11 cellular contexts compared by ENCODE assay signal in genomic region chr14:70698288-70698687, GRCh38. TPM values are rescaled to one million over a fixed set of nuclear protein-coding genes. Genes with fewer than 3 reads are reported as not detected.
A peak's percentile ranks its signal among the peaks of the same experiment; 100 is the strongest.
DNase-seq lines count a peak whose midpoint lies in the region; ATAC-seq and TF ChIP-seq lines count a peak whose summit lies in the region.
"Had no signal": no experiment of that assay in that cellular context is flagged by ENCODE, and none has a peak within 500 bp of the region (broad histone marks: within the 10 kb centered on the region; RNA-seq: fewer than 3 reads in every experiment).

No MANE protein-coding gene starts in this region.

- 100% methylated on average over 1 of the region's 3 CpGs; no CpG with 5 or more reads in 1 of the 2 experiments for WGBS in IMR-90 (ENCODE audit: extremely low coverage in 2 of 2, insufficient read length in 1 of 2), 2 experiments

- no peak overlapping the region for H3K23ac ChIP-seq in IMR-90 (ENCODE audit: low read depth, low read length)

- no peak overlapping the region for H2BK5ac ChIP-seq in IMR-90 (ENCODE audit: low read depth, low read length, poor library complexity, severe bottlenecking)

- H3K36me3 ChIP-seq in IMR-90 (ENCODE audit: control insufficient read depth, insufficient read depth, low read length) (no peaks in the 10 kb centered on the region), right atrium auricular region (no peaks in the 10 kb centered on the region), upper lobe of right lung (no peaks in the 10 kb centered on the region)
- H3K36me3 ChIP-seq: esophagus muscularis mucosa had no signal

- POLR2A ChIA-PET in IMR-90 (lab: Charles Lee; ENCODE audit: unreplicated experiment) = no interaction called here
- POLR2A ChIA-PET in WTC11 (lab: Charles Lee) = no interaction called here

- H4K20me1 ChIP-seq in IMR-90 (ENCODE audit: insufficient read depth, low read length) = no peaks in the 10 kb centered on the region

- TF ChIP-seq POLR2A in IMR-90 (IDR thresholded peaks at IDR 0.05; ENCODE audit: low read depth, low read length) = no peak
- TF ChIP-seq POLR2A in GM18505 (IDR thresholded peaks at IDR 0.05; ENCODE audit: borderline replicate concordance, extremely low read depth, insufficient read depth, insufficient read length) = no peak

- no peaks in the 10 kb centered on the region for H3K9me1 ChIP-seq in IMR-90 (ENCODE audit: insufficient read depth, low read length)

- dilution Hi-C loops in IMR-90 (cut with HindIII; ENCODE audit: low sequenced_read_pairs, unreplicated experiment) = no loop called here

- no peak for TF ChIP-seq CTCF in IMR-90 (conservative IDR thresholded peaks at IDR 0.05; ENCODE audit: low read depth, low read length)
- no peak for TF ChIP-seq CTCF in WTC11 (IDR thresholded peaks at IDR 0.05)
- TF ChIP-seq CTCF in right atrium auricular region (IDR thresholded peaks at IDR 0.05) = no peak
- TF ChIP-seq CTCF in upper lobe of right lung (IDR thresholded peaks at IDR 0.05) = no peak

- ATAC-seq in IMR-90 (ENCODE audit: low read depth) (peak; percentile 65; the same call in 1 of the 2 replicates), WTC11 (no peak), upper lobe of right lung (peak; percentile 81), GM18505 (IDR thresholded peaks at IDR 0.05; ENCODE audit: unreplicated experiment) (no peak), GM18909 (IDR thresholded peaks at IDR 0.05; ENCODE audit: poor library complexity, unreplicated experiment) (no peak)

- H3K4me1 ChIP-seq in IMR-90 (ENCODE audit: control insufficient read depth, insufficient read depth, low read length) (no peaks in the 10 kb centered on the region), right atrium auricular region (peaks cover 0 to 10% of the 10 kb centered on the region in 2 donors), upper lobe of right lung (peaks cover 8% of the 10 kb centered on the region)
- H3K4me1 ChIP-seq: esophagus muscularis mucosa had no signal

- H2AK9ac ChIP-seq in IMR-90 (replicated peaks; ENCODE audit: low read depth, low read length, poor library complexity) = no peak overlapping the region

- no peak overlapping the region for H3K9ac ChIP-seq in IMR-90 (ENCODE audit: low read depth, low read length)

- intact Hi-C loops in IMR-90 (cut with micrococcal nuclease) = no loop called here
- intact Hi-C loops in upper lobe of right lung (cut with DNase I) = no loop called here

- H3K27me3 ChIP-seq in IMR-90 (ENCODE audit: control insufficient read depth, insufficient read depth, low read length) (peaks cover 5% of the 10 kb centered on the region), right atrium auricular region (no peaks in the 10 kb centered on the region), upper lobe of right lung (no peaks in the 10 kb centered on the region)
- H3K27me3 ChIP-seq: esophagus muscularis mucosa had no signal

- in situ Hi-C loops in IMR-90 (cut with MboI; ENCODE audit: low sequenced_read_pairs) = no loop called here

- H3K79me1 ChIP-seq in IMR-90 (ENCODE audit: low read depth in 1 of 2, low read length in 2 of 2) = no peaks in the 10 kb centered on the region

- BruUV-seq in IMR-90 (replicated peaks; lab: Mats Ljungman, UMichigan) = no TSS peak

- no peak overlapping the region for H3K27ac ChIP-seq in IMR-90 (ENCODE audit: insufficient read depth, low read length)
- no peak overlapping the region for H3K27ac ChIP-seq in right atrium auricular region
- H3K27ac ChIP-seq in upper lobe of right lung = no peak overlapping the region
- H3K27ac ChIP-seq: esophagus muscularis mucosa, SK-N-MC had no signal

- H3K27me3 Mint-ChIP-seq in WTC11 (ENCODE audit: low read depth) = no peaks in the 10 kb centered on the region; the same call in none of the 2 replicates
- H3K27me3 Mint-ChIP-seq: activated T-cell treated with anti-CD3 and anti-CD28 coated beads, Interleukin-2, amount 50 U/mL, for 24 hours had no signal

- H3K36me3 Mint-ChIP-seq in WTC11 = no peaks in the 10 kb centered on the region

- no peak overlapping the region for H3K56ac ChIP-seq in IMR-90 (ENCODE audit: extremely low read depth, insufficient read depth, low read length)

- H2BK15ac ChIP-seq in IMR-90 (ENCODE audit: low read depth, low read length) = no peak overlapping the region

- TF ChIP-seq RAD21 in IMR-90 (IDR thresholded peaks at IDR 0.05; ENCODE audit: low read length) = no peak

- no peak overlapping the region for H4K91ac ChIP-seq in IMR-90 (ENCODE audit: insufficient read depth, low read depth, low read length)

- H3K4me2 ChIP-seq in IMR-90 (ENCODE audit: low read depth, low read length) = no peak overlapping the region

- H2BK20ac ChIP-seq in IMR-90 (ENCODE audit: low read depth, low read length) = no peak overlapping the region

- no peak overlapping the region for H3K4ac ChIP-seq in IMR-90 (ENCODE audit: low read depth, low read length)

- H3K4me1 Mint-ChIP-seq in WTC11 = peaks cover 23% of the 10 kb centered on the region

- CTCF ChIA-PET in IMR-90 (lab: Yijun Ruan, JAX) = no interaction called here
- CTCF ChIA-PET in WTC11 (lab: Charles Lee) = interaction anchor here (0.8 to 1.9 kb wide), 3 partner anchors 10 to 16 kb away, joined by 3 to 5 read pairs (median 4); no protein-coding TSS in a partner anchor

- no peaks in the 10 kb centered on the region for H3K9me3 Mint-ChIP-seq in WTC11
- H3K9me3 Mint-ChIP-seq: activated T-cell treated with anti-CD3 and anti-CD28 coated beads, Interleukin-2, amount 50 U/mL, for 24 hours had no signal

- H3K4me3 ChIP-seq in IMR-90 (ENCODE audit: insufficient read depth, low read depth, low read length) (no peak overlapping the region), right atrium auricular region (no peak overlapping the region), upper lobe of right lung (no peak overlapping the region)
- H3K4me3 ChIP-seq: esophagus muscularis mucosa, SK-N-MC had no signal

- no peak overlapping the region for H2BK120ac ChIP-seq in IMR-90 (ENCODE audit: low read depth, low read length)

- no peak overlapping the region for H3K27ac Mint-ChIP-seq in WTC11
- H3K27ac Mint-ChIP-seq: activated T-cell treated with anti-CD3 and anti-CD28 coated beads, Interleukin-2, amount 50 U/mL, for 24 hours had no signal

- no peak overlapping the region for H3K4me3 Mint-ChIP-seq in WTC11
- H3K4me3 Mint-ChIP-seq: activated T-cell treated with anti-CD3 and anti-CD28 coated beads, Interleukin-2, amount 50 U/mL, for 24 hours had no signal

- peak; percentile 19 for DNase-seq in IMR-90
- no peak for DNase-seq in WTC11 (ENCODE audit: low spot score)
- peak; percentile 67 for DNase-seq in right atrium auricular region (ENCODE audit: low spot score)
- no peak for DNase-seq in upper lobe of right lung
- no peak for DNase-seq in globus pallidus (ENCODE audit: low spot score)
- DNase-seq: activated T-cell treated with anti-CD3 and anti-CD28 coated beads, Interleukin-2, amount 50 U/mL, for 24 hours; NCI-H1048 had no signal

- H4K5ac ChIP-seq in IMR-90 (ENCODE audit: low read depth, low read length) = no peak overlapping the region

- H2AFZ ChIP-seq in IMR-90 (replicated peaks; ENCODE audit: low read length, poor library complexity) = peak overlapping the region; percentile 6

- no peak overlapping the region for H4K8ac ChIP-seq in IMR-90 (ENCODE audit: low read depth in 2 of 2, low read length in 2 of 2)

- H3K18ac ChIP-seq in IMR-90 (ENCODE audit: low read depth, low read length) = no peak overlapping the region

- H3K14ac ChIP-seq in IMR-90 (replicated peaks; ENCODE audit: low read depth, low read length) = no peak overlapping the region

- H2AK5ac ChIP-seq in IMR-90 (ENCODE audit: low read depth, low read length) = no peak overlapping the region

- H3K9me3 ChIP-seq in IMR-90 (ENCODE audit: control insufficient read depth, insufficient read depth, low read length) = no peaks in the 10 kb centered on the region
- H3K9me3 ChIP-seq in right atrium auricular region = no peaks in the 10 kb centered on the region
- H3K9me3 ChIP-seq in upper lobe of right lung = no peaks in the 10 kb centered on the region
- H3K9me3 ChIP-seq: esophagus muscularis mucosa had no signal

TF ChIP-seq in IMR-90, 13 proteins besides CTCF, POLR2A, EP300 and RAD21:
- TF ChIP-seq CEBPB (IDR thresholded peaks at IDR 0.05; ENCODE audit: low read depth, low read length) = no peak
- TF ChIP-seq NFE2L2 (IDR thresholded peaks at IDR 0.05; ENCODE audit: low read depth, low read length) = peak; percentile 84

TF ChIP-seq in WTC11, 78 proteins besides CTCF, POLR2A, EP300 and RAD21:
- 0 out of 2 replicates have a peak, but pooled peaks have one; percentile 72 for TF ChIP-seq NFE2L1 (CRISPR knock-in tag; IDR thresholded peaks at IDR 0.05)
- TF ChIP-seq MAX (CRISPR knock-in tag; IDR thresholded peaks at IDR 0.05) = 0 out of 2 replicates have a peak, but pooled peaks have one; percentile 40
- TF ChIP-seq ZNF138 (CRISPR knock-in tag; conservative IDR thresholded peaks at IDR 0.05) = no peak

RNA-seq across cellular contexts. Expression of gene TTC9, which starts 56.6 kb away (rescaled TPM):
- not detected in 2 replicates for total RNA-seq in IMR-90 (2012; rRNA removed)
- polyA plus RNA-seq in IMR-90 (2012; rRNA removed) = 0.01 and 0.02 TPM in 2 replicates
- 0.01 TPM in 2 replicates for polyA plus RNA-seq in IMR-90 (2012; cell fraction: cytosol; rRNA removed)
- 0.01 and 0.02 TPM in 2 replicates for polyA plus RNA-seq in IMR-90 (2012; cell fraction: nucleus; rRNA removed; ENCODE audit: low replicate concordance)
- 21.4 to 26.2 TPM (median 22.5 TPM) in 3 replicates for total RNA-seq in WTC11 (2021)
- 1 to 10 TPM; 2.2 to 5.3 TPM for total RNA-seq in right atrium auricular region
- total RNA-seq in upper lobe of right lung = 6.7 TPM

Comparison
In these comparisons a context has a peak if more than half of its experiments do, and no peak if none do; other contexts are left out.
1. ATAC-seq: peak in IMR-90 (single experiment) and upper lobe of right lung (single experiment); none in WTC11 (single experiment), GM18505 (single experiment) and GM18909 (single experiment).
2. DNase-seq: peak in IMR-90 (single experiment) and right atrium auricular region (single experiment); none in WTC11 (single experiment), upper lobe of right lung (single experiment) and globus pallidus (single experiment).